ENCODE assay signal across 1 cellular context in the genomic region with DNA sequence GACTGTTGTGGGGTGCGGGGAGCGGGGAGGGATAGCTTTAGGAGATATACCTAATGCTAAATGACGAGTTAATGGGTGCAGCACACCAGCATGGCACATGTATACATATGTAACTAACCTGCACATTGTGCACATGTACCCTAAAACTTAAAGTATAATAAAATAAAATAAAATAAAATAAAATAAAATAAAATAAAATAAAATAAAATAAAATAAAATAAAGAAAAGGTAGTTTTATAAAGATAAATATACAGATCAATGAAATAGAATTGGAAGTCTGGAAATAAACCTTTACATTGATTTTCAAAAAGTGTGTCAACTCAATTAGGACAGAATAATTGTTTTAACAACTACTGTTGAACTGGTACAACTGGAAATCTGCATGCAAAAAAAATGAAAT. TPM values are rescaled to one million over a fixed set of nuclear protein-coding genes. Genes with fewer than 3 reads are reported as not detected.
"Had no signal": no experiment of that assay in that cellular context is flagged by ENCODE, and none has a peak within 500 bp of the region (broad histone marks: within the 10 kb centered on the region; RNA-seq: fewer than 3 reads in every experiment).

No MANE protein-coding gene starts in this region.

RNA-seq across cellular contexts. Expression of a gene that starts 8.6 kb away (rescaled TPM):
- total RNA-seq: G401 had no signal
